Comparison of ENCODE assay signal across 8 cellular contexts in the genomic region with DNA sequence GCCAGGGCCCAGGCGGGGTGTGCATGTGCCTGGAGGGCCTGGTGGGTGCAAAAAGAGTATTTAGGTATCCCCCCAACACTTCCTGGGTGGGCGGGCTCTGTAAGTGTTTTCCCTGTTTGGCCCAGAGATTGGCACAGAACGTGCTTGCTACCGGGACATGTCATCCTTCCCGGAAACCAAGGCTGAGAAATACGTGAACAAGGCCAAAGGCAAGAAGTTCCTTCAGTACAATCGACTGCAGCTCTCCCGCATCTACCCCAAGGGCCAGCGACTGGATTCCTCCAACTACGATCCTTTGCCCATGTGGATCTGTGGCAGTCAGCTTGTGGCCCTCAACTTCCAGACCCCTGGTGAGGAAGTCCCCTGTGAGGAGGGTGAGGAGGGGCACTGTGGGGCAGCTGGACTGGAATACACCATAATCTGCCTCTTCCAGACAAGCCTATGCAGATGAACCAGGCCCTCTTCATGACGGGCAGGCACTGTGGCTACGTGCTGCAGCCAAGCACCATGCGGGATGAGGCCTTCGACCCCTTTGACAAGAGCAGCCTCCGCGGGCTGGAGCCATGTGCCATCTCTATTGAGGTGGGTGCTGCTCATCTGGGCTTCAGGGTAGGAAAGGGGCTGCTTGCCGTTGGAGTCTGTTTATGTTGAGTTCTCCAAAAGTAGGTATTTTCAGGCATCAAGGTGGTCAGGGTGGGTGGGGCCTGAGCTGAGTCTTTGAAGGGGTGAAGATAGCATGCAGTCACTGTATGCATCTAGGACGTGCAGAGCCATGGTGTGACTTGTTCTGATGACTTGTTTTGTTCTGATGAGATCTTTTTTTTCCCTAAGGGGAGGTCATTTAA. TPM values are rescaled to one million over a fixed set of nuclear protein-coding genes. Genes with fewer than 3 reads are reported as not detected.
DNase-seq lines count a peak whose midpoint lies in the region; ATAC-seq and TF ChIP-seq lines count a peak whose summit lies in the region.

No MANE protein-coding gene starts in this region.

- no peak overlapping the region for H4K91ac ChIP-seq in IMR-90 (ENCODE audit: insufficient read depth, low read depth, low read length)

- no peak for TF ChIP-seq EP300 in stomach (IDR thresholded peaks at IDR 0.05)

- no peak overlapping the region for H3K56ac ChIP-seq in IMR-90 (ENCODE audit: extremely low read depth, insufficient read depth, low read length)

- H3K18ac ChIP-seq in IMR-90 (ENCODE audit: low read depth, low read length) = no peak overlapping the region; the same call in 1 of the 2 replicates

- H2BK120ac ChIP-seq in IMR-90 (ENCODE audit: low read depth, low read length) = no peak overlapping the region

- peak overlapping the region in 1 of 2 experiments; percentile 17; a peak in 1 of 4 replicates for H4K8ac ChIP-seq in IMR-90 (ENCODE audit: low read depth in 2 of 2, low read length in 2 of 2)

- H3K4me1 ChIP-seq in IMR-90 (ENCODE audit: control insufficient read depth, insufficient read depth, low read length) (peaks cover 29% of the 10 kb centered on the region), stomach (peaks cover 16 to 58% (median 42%) of the 10 kb centered on the region in 4 donors)

- H3K4ac ChIP-seq in IMR-90 (ENCODE audit: low read depth, low read length) = peak overlapping the region; percentile 24

- H3K4me3 ChIP-seq in IMR-90 (ENCODE audit: insufficient read depth, low read depth, low read length) (no peak overlapping the region), stomach (no peak overlapping the region)

- peak overlapping the region; percentile 55; the same call in 1 of the 2 replicates for H3K27ac ChIP-seq in IMR-90 (ENCODE audit: insufficient read depth, low read length)
- peak overlapping the region; percentile 86 for H3K27ac ChIP-seq in angular gyrus (ENCODE audit: low read depth, low read length)
- H3K27ac ChIP-seq in stomach = peak overlapping the region; percentile 9 to 84 (median 69)

- in situ Hi-C loops in IMR-90 (cut with MboI; ENCODE audit: low sequenced_read_pairs) = loop anchor here (25.0 kb wide), 1 partner anchor 440 kb away; the partner anchor contains the start of gene CHD6

- H2BK5ac ChIP-seq in IMR-90 (ENCODE audit: low read depth, low read length, poor library complexity, severe bottlenecking) = peak overlapping the region; percentile 6

- H3K4me2 ChIP-seq in IMR-90 (ENCODE audit: low read depth, low read length) = no peak overlapping the region; the same call in 1 of the 2 replicates

- intact Hi-C loops in IMR-90 (cut with micrococcal nuclease) (loop anchor here (1.0 to 10.0 kb wide), 6 partner anchors 60 to 522 kb away; partner anchors contain the start of gene LPIN3), left colon (cut with DNase I, micrococcal nuclease) (loop anchor here (2.0 to 10.0 kb wide), 3 partner anchors 60 to 166 kb away; no protein-coding TSS in a partner anchor), stomach (cut with DNase I; ENCODE audit: low total_unique reads) (loop anchor here (5.0 to 10.0 kb wide), 2 partner anchors 52 to 170 kb away; partner anchors contain the start of gene LPIN3)

- H3K27me3 ChIP-seq in IMR-90 (ENCODE audit: control insufficient read depth, insufficient read depth, low read length) (no peaks in the 10 kb centered on the region), stomach (no peaks in the 10 kb centered on the region)

- no peak overlapping the region for H2BK20ac ChIP-seq in IMR-90 (ENCODE audit: low read depth, low read length)

- H2AFZ ChIP-seq in IMR-90 (replicated peaks; ENCODE audit: low read length, poor library complexity) = no peak overlapping the region

- POLR2A ChIA-PET in IMR-90 (lab: Charles Lee; ENCODE audit: unreplicated experiment) = no interaction called here

- H3K14ac ChIP-seq in IMR-90 (replicated peaks; ENCODE audit: low read depth, low read length) = no peak overlapping the region

- no peak overlapping the region for H2BK15ac ChIP-seq in IMR-90 (ENCODE audit: low read depth, low read length)

- 48% methylated on average over 6 of the region's 18 CpGs; no CpG with 5 or more reads in 1 of the 2 experiments for WGBS in IMR-90 (ENCODE audit: extremely low coverage in 2 of 2, insufficient read length in 1 of 2), 2 experiments
- WGBS in stomach, 5 donors = 55 to 74% (median 70%) methylated on average over 12 to 18 of the region's 18 CpGs

- BruUV-seq in IMR-90 (replicated peaks; lab: Mats Ljungman, UMichigan) = no TSS peak

- peaks cover 81% of the 10 kb centered on the region for H3K36me3 ChIP-seq in IMR-90 (ENCODE audit: control insufficient read depth, insufficient read depth, low read length)
- peaks cover 44 to 96% (median 88%) of the 10 kb centered on the region in 4 donors for H3K36me3 ChIP-seq in stomach

- DNase-seq in IMR-90 = no peak
- no peak for DNase-seq in left colon
- DNase-seq in stomach = peak; percentile 25
- DNase-seq in globus pallidus (ENCODE audit: low spot score) = no peak
- DNase-seq in hypothalamus (lab: John Stamatoyannopoulos, UW) = no peak
- DNase-seq in NCI-H1930 (lab: John Stamatoyannopoulos, UW) = no peak

- peak overlapping the region; percentile 18; the same call in 1 of the 2 replicates for H2AK5ac ChIP-seq in IMR-90 (ENCODE audit: low read depth, low read length)

- peaks cover 28% of the 10 kb centered on the region for H4K20me1 ChIP-seq in IMR-90 (ENCODE audit: insufficient read depth, low read length)

- H3K9me3 ChIP-seq in IMR-90 (ENCODE audit: control insufficient read depth, insufficient read depth, low read length) (no peaks in the 10 kb centered on the region), stomach (no peaks in the 10 kb centered on the region)

- dilution Hi-C loops in IMR-90 (cut with HindIII; ENCODE audit: low sequenced_read_pairs, unreplicated experiment) = no loop called here

- H3K23ac ChIP-seq in IMR-90 (ENCODE audit: low read depth, low read length) = no peak overlapping the region

- ATAC-seq in IMR-90 (ENCODE audit: low read depth) (peak; percentile 5), left colon (peak; percentile 13), HG03342 (IDR thresholded peaks at IDR 0.05; ENCODE audit: unreplicated experiment) (no peak)

- TF ChIP-seq RAD21 in IMR-90 (IDR thresholded peaks at IDR 0.05; ENCODE audit: low read length) = no peak

- peaks cover 19 to 78% of the 10 kb centered on the region in 2 experiments; a peak in 3 of 4 replicates for H3K79me1 ChIP-seq in IMR-90 (ENCODE audit: low read depth in 1 of 2, low read length in 2 of 2)

- no peak for TF ChIP-seq POLR2A in IMR-90 (IDR thresholded peaks at IDR 0.05; ENCODE audit: low read depth, low read length)
- no peak for TF ChIP-seq POLR2A in stomach (IDR thresholded peaks at IDR 0.05)

- no peak for TF ChIP-seq CTCF in IMR-90 (conservative IDR thresholded peaks at IDR 0.05; ENCODE audit: low read depth, low read length)
- no peak for TF ChIP-seq CTCF in stomach (IDR thresholded peaks at IDR 0.05)

- no peak overlapping the region for H4K5ac ChIP-seq in IMR-90 (ENCODE audit: low read depth, low read length)

- H3K9ac ChIP-seq in IMR-90 (ENCODE audit: low read depth, low read length) = no peak overlapping the region

- CTCF ChIA-PET in IMR-90 (lab: Yijun Ruan, JAX) = interaction anchor here (0.5 to 1.9 kb wide), 17 partner anchors 15 to 398 kb away, joined by 3 to 12 read pairs (median 5); partner anchors contain the start of gene LPIN3

- H2AK9ac ChIP-seq in IMR-90 (replicated peaks; ENCODE audit: low read depth, low read length, poor library complexity) = no peak overlapping the region

- peaks cover 19% of the 10 kb centered on the region for H3K9me1 ChIP-seq in IMR-90 (ENCODE audit: insufficient read depth, low read length)

TF ChIP-seq in IMR-90, 13 proteins besides CTCF, POLR2A, EP300 and RAD21:
- TF ChIP-seq, protein P1, sequence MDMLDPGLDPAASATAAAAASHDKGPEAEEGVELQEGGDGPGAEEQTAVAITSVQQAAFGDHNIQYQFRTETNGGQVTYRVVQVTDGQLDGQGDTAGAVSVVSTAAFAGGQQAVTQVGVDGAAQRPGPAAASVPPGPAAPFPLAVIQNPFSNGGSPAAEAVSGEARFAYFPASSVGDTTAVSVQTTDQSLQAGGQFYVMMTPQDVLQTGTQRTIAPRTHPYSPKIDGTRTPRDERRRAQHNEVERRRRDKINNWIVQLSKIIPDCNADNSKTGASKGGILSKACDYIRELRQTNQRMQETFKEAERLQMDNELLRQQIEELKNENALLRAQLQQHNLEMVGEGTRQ (IDR thresholded peaks at IDR 0.05; ENCODE audit: low read depth, low read length) = no peak
- TF ChIP-seq MAZ (IDR thresholded peaks at IDR 0.05; ENCODE audit: borderline replicate concordance, low read depth, low read length) (no peak), CHD1 (IDR thresholded peaks at IDR 0.05; ENCODE audit: low read depth, low read length) (no peak), FOS (IDR thresholded peaks at IDR 0.05; ENCODE audit: low read depth, low read length) (no peak), MAFK (IDR thresholded peaks at IDR 0.05; ENCODE audit: low read depth, low read length) (no peak), BHLHE40 (IDR thresholded peaks at IDR 0.05; ENCODE audit: low read depth, low read length) (no peak)

RNA-seq across cellular contexts. Expression of gene PLCG1, which starts 35.2 kb away (rescaled TPM):
- total RNA-seq in IMR-90 (2012; rRNA removed) = 54.7 and 59.1 TPM in 2 replicates
- 69.1 and 74.2 TPM in 2 replicates for polyA plus RNA-seq in IMR-90 (2012; rRNA removed)
- 22.5 and 32.9 TPM in 2 replicates for polyA plus RNA-seq in IMR-90 (2012; cell fraction: cytosol; rRNA removed)
- polyA plus RNA-seq in IMR-90 (2012; cell fraction: nucleus; rRNA removed; ENCODE audit: low replicate concordance) = 442 and 448 TPM in 2 replicates
- 10 to 100 TPM; 58.0 to 74.7 TPM for total RNA-seq in left colon
- 100 to 1,000 TPM in 2 of 5 donors, 10 to 100 TPM in 3; 37.9 to 576 (median 86.1) TPM for total RNA-seq in stomach
- polyA plus RNA-seq in stomach = 10 to 100 TPM; 16.3 to 32.9 (median 17.5) TPM
